Comparison of ENCODE assay signal across 1 cellular context in genomic region chr1:41880261-41880660, GRCh38.
TF ChIP-seq lines count a peak whose summit lies in the region.

No MANE protein-coding gene starts in this region.

TF ChIP-seq in IMR-90, 13 proteins besides CTCF, POLR2A, EP300 and RAD21:
- TF ChIP-seq RCOR1 (IDR thresholded peaks at IDR 0.05; ENCODE audit: insufficient replicate concordance, low read length) (no peak), ELK1 (IDR thresholded peaks at IDR 0.05; ENCODE audit: borderline replicate concordance, low read depth, low read length) (no peak)
